8 cellular contexts compared by ENCODE assay signal in the genomic region with DNA sequence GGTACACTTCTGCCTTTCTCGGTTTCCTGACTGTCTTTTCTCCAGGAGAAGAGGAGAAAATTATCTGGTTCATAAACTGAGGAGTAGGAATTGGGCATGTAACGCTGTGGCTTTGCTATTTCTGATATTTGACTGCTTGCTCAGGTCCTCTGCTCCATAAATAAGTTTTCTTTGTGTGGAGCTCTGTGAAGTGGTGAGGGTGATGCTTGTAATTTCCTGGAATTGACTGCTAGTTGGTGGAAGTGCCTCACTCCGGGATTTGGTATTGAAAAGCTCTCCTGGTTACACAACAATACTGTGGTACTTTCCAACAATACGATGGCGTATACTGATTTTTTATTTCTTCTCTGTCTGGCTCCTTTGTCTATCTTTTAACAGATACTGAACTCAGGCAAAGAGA.
"Had no signal": no experiment of that assay in that cellular context is flagged by ENCODE, and none has a peak within 500 bp of the region (broad histone marks: within the 10 kb centered on the region; RNA-seq: fewer than 3 reads in every experiment).

No MANE protein-coding gene starts in this region.

- H3K27ac Mint-ChIP-seq: HFFc6, IgD-negative memory B cell had no signal

- ATAC-seq: HCT116, HepG2 had no signal

- H3K27ac ChIP-seq: HL-60 had no signal

- H3K4me1 Mint-ChIP-seq: IgD-negative memory B cell had no signal

- H3K4me3 ChIP-seq: HAP-1 had no signal

- DNase-seq: GOT3, H7, HFFc6 had no signal

- H3K36me3 ChIP-seq: HAP-1 had no signal

- H3K36me3 Mint-ChIP-seq: IgD-negative memory B cell had no signal

- H3K4me3 Mint-ChIP-seq: HFFc6, IgD-negative memory B cell had no signal

- H3K27me3 Mint-ChIP-seq: IgD-negative memory B cell had no signal

- H3K4me1 ChIP-seq: HAP-1 had no signal
